ENCODE assay signal across 3 cellular contexts in the genomic region with DNA sequence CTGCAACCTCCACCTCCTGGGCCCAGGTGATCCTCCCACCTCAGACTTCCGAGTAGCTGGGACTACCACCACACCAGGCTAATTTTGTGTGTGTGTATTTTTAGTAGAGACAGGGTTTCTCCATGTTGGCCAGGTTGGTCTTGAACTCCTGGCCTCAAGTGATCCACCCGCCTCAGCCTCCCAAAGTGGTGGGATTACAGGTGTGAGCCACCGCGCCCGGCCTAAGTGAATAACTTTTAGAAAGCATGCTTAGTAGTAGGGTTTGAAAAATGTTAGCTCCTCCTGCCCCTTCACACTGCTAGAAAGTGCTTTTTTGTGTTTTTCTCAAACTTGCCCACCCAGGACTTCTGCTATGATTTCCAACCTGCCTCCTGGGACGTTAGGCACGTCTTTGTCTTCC. TPM values are rescaled to one million over a fixed set of nuclear protein-coding genes. Genes with fewer than 3 reads are reported as not detected.
"Had no signal": no experiment of that assay in that cellular context is flagged by ENCODE, and none has a peak within 500 bp of the region (broad histone marks: within the 10 kb centered on the region; RNA-seq: fewer than 3 reads in every experiment).

No MANE protein-coding gene starts in this region.

RNA-seq across cellular contexts. Expression of gene P2RY2, which starts 14.4 kb away (rescaled TPM):
- total RNA-seq: K562, SJCRH30 had no signal
- polyA plus RNA-seq: K562 had no signal

RNA-seq across cellular contexts. Expression of gene P2RY6, which starts 39.7 kb away (rescaled TPM):
- total RNA-seq: K562, SJCRH30, SK-MEL-5 had no signal
- polyA plus RNA-seq: K562 had no signal
